In the genomic region with DNA sequence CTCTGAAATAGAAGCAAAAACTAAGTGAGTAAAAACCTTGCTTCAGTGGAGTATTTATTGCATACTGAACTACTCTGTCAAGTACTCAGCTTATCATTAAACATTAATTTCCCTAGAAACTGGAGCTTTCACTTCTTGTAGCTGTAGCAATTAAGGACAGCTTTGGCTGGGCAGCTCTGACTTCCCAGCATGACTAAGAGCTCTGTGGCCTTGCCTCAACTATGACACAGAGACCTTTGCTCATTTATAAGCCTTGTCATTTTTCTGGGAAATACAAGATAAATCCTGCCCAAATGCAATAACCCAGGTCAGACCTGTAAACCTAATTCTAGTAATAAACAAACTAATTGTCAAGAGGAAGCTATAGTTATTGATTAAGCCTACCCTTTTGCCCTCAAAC, we compare ENCODE assay signal across 9 cellular contexts.
DNase-seq lines count a peak whose midpoint lies in the region; ATAC-seq and TF ChIP-seq lines count a peak whose summit lies in the region.
"Had no signal": no experiment of that assay in that cellular context is flagged by ENCODE, and none has a peak within 500 bp of the region (broad histone marks: within the 10 kb centered on the region; RNA-seq: fewer than 3 reads in every experiment).

No MANE protein-coding gene starts in this region.

- peak; percentile 52 for ATAC-seq in GM19463 (IDR thresholded peaks at IDR 0.05; ENCODE audit: unreplicated experiment)
- peak; percentile 73 for ATAC-seq in HG03457 (IDR thresholded peaks at IDR 0.05; ENCODE audit: unreplicated experiment)
- ATAC-seq in stimulated activated effector memory CD8-positive, alpha-beta T cell treated with anti-CD3 and anti-CD28 coated beads, Interleukin-12 subunit alpha, Interleukin-12 subunit beta, amount 100 ng/mL, for 72 hours: peak; percentile 46

- H3K9me3 Mint-ChIP-seq in stimulated activated effector memory CD8-positive, alpha-beta T cell treated with anti-CD3 and anti-CD28 coated beads, Interleukin-12 subunit alpha, Interleukin-12 subunit beta, amount 100 ng/mL, for 72 hours: no peaks in the 10 kb centered on the region

- no peak overlapping the region for H3K4me3 Mint-ChIP-seq in stimulated activated effector memory CD8-positive, alpha-beta T cell treated with anti-CD3 and anti-CD28 coated beads, Interleukin-12 subunit alpha, Interleukin-12 subunit beta, amount 100 ng/mL, for 72 hours

- TF ChIP-seq CTCF in epithelial cell of proximal tubule (conservative IDR thresholded peaks at IDR 0.05; ENCODE audit: low read depth, low read length): no peak

- no peak overlapping the region for H3K27ac Mint-ChIP-seq in stimulated activated effector memory CD8-positive, alpha-beta T cell treated with anti-CD3 and anti-CD28 coated beads, Interleukin-12 subunit alpha, Interleukin-12 subunit beta, amount 100 ng/mL, for 72 hours

- no peaks in the 10 kb centered on the region for H3K4me1 Mint-ChIP-seq in stimulated activated effector memory CD8-positive, alpha-beta T cell treated with anti-CD3 and anti-CD28 coated beads, Interleukin-12 subunit alpha, Interleukin-12 subunit beta, amount 100 ng/mL, for 72 hours

- H3K36me3 Mint-ChIP-seq in stimulated activated effector memory CD8-positive, alpha-beta T cell treated with anti-CD3 and anti-CD28 coated beads, Interleukin-12 subunit alpha, Interleukin-12 subunit beta, amount 100 ng/mL, for 72 hours: no peaks in the 10 kb centered on the region

- DNase-seq in epithelial cell of proximal tubule (ENCODE audit: low read depth) (peak; percentile 86), NCI-H2171 (lab: John Stamatoyannopoulos, UW) (no peak)
- no peak for DNase-seq in stimulated activated effector memory CD8-positive, alpha-beta T cell treated with anti-CD3 and anti-CD28 coated beads, Interleukin-12 subunit alpha, Interleukin-12 subunit beta, amount 100 ng/mL, for 72 hours (ENCODE audit: low spot score in 2 of 2)
- DNase-seq in activated effector memory CD4-positive, alpha-beta T cell treated with anti-CD3 and anti-CD28 coated beads, Interleukin-2, amount 50 U/mL, for 16 hours: no peak
- no peak for DNase-seq in activated T-cell treated with anti-CD3 and anti-CD28 coated beads, Interleukin-2, amount 50 U/mL, for 48 hours
- DNase-seq: activated CD4-positive, alpha-beta T cell treated with anti-CD3 and anti-CD28 coated beads, Interleukin-2, amount 50 U/mL, for 1 hour; dorsolateral prefrontal cortex had no signal

- H3K4me3 ChIP-seq in epithelial cell of proximal tubule (ENCODE audit: low read depth, low read length): no peak overlapping the region
- H3K4me3 ChIP-seq: dorsolateral prefrontal cortex had no signal
